24 cellular contexts compared by ENCODE assay signal in genomic region chr5:108168915-108169314, GRCh38.
DNase-seq lines count a peak whose midpoint lies in the region; ATAC-seq lines count a peak whose summit lies in the region.
"Had no signal": no experiment of that assay in that cellular context is flagged by ENCODE, and none has a peak within 500 bp of the region (broad histone marks: within the 10 kb centered on the region; RNA-seq: fewer than 3 reads in every experiment).

No MANE protein-coding gene starts in this region.

- no peaks in the 10 kb centered on the region for H3K36me3 ChIP-seq in iPS-15b (ENCODE audit: control insufficient read depth, insufficient read depth, low read length)
- H3K36me3 ChIP-seq: thoracic aorta had no signal

- DNase-seq in left ventricle myocardium superior (no peak), Right ventricle myocardium inferior (ENCODE audit: missing footprints) (no peak), NCI-H69 (lab: John Stamatoyannopoulos, UW) (peak; percentile 89), dedifferentiated amniotic fluid mesenchymal stem cell (ENCODE audit: extremely low spot score) (no peak)
- no peak for DNase-seq in activated naive CD4-positive, alpha-beta T cell treated with Interleukin-2 at 50 U/mL for 16 hours
- DNase-seq: activated CD4-positive, alpha-beta T cell treated with anti-CD3 and anti-CD28 coated beads for 1 hour; activated CD8-positive, alpha-beta memory T cell treated with anti-CD3 and anti-CD28 coated beads for 24 hours; activated naive CD4-positive, alpha-beta T cell treated with anti-CD3 and anti-CD28 coated beads for 36 hours; activated T-cell treated with anti-CD3 and anti-CD28 coated beads, Interleukin-2, amount 50 U/mL, for 4 hours; CD4-positive, alpha-beta T cell; central memory CD4-positive, alpha-beta T cell; foreskin fibroblast; GM23248; islet precursor cell; NCI-H510A; SW 1271 had no signal

- H3K9ac ChIP-seq in iPS-15b (ENCODE audit: low read depth, low read length): peak overlapping the region; percentile 6
- H3K9ac ChIP-seq: GM23248, KMS-11 had no signal

- no peak overlapping the region for H3K4me3 ChIP-seq in iPS-15b (ENCODE audit: low read depth, low read length)
- H3K4me3 ChIP-seq: GM12878, GM23248, hepatocyte, lung, thoracic aorta had no signal

- no peaks in the 10 kb centered on the region for H3K27me3 ChIP-seq in iPS-15b (ENCODE audit: control insufficient read depth, insufficient read depth, low read length)
- H3K27me3 ChIP-seq: hepatocyte had no signal

- no peaks in the 10 kb centered on the region for H3K4me1 ChIP-seq in iPS-15b (ENCODE audit: control insufficient read depth, insufficient read depth, low read length)

- peak; percentile 29 for ATAC-seq in left ventricle myocardium superior
- no peak for ATAC-seq in Right ventricle myocardium inferior
- no peak for ATAC-seq in HG02571 (IDR thresholded peaks at IDR 0.05; ENCODE audit: unreplicated experiment)
- ATAC-seq: activated T-cell treated with anti-CD3 and anti-CD28 coated beads, Interleukin-2, amount 50 U/mL, for 4 hours; GM12878; stimulated activated effector memory CD8-positive, alpha-beta T cell treated with anti-CD3 and anti-CD28 coated beads, Interleukin-12 subunit alpha, Interleukin-12 subunit beta, amount 100 ng/mL, for 72 hours had no signal

- no peaks in the 10 kb centered on the region for H3K9me3 ChIP-seq in iPS-15b (ENCODE audit: control insufficient read depth, insufficient read depth, low read length)
- H3K9me3 ChIP-seq: thoracic aorta had no signal

- intact Hi-C loops in left ventricle myocardium superior (cut with micrococcal nuclease) (no loop called here), Right ventricle myocardium inferior (cut with DNase I) (no loop called here)
